Comparison of ENCODE assay signal across 8 cellular contexts in the genomic region with DNA sequence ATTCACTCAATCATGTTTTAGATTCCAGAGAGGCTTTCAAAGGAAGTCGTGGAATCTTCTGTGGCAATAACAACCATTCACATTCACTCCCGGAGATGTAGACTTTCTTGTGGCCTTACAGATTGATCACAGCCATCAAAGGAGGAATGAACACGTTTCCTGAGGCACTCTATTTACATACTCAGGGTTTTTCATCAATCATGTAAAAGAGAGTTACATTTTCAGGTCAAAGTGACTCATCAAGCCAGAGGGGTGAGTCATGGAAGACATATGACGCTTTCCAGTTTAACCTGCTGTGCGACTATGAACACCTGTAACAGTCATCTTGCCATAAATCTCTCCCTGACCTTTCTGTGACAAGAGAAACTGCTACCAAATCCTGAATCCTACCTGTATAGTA. TPM values are rescaled to one million over a fixed set of nuclear protein-coding genes. Genes with fewer than 3 reads are reported as not detected.
A peak's percentile ranks its signal among the peaks of the same experiment; 100 is the strongest.
DNase-seq lines count a peak whose midpoint lies in the region; ATAC-seq and TF ChIP-seq lines count a peak whose summit lies in the region.

No MANE protein-coding gene starts in this region.

- CTCF ChIA-PET in HEK293T (lab: Yijun Ruan, JAX): no interaction called here

- peak; percentile 98 for ATAC-seq in body of pancreas

- H3K27ac ChIP-seq in body of pancreas (peak overlapping the region; percentile 22 to 87 (median 62)), ascending aorta (no peak overlapping the region), adrenal gland (no peak overlapping the region)

- DNase-seq in ELR (ENCODE audit: low read depth): peak; percentile 86
- no peak for DNase-seq in HEK293T (ENCODE audit: extremely low spot score)
- peak; percentile 65 for DNase-seq in NCI-H226
- DNase-seq in body of pancreas: peak; percentile 65 to 92 (median 82)
- peak; percentile 26 to 40 (median 29) for DNase-seq in stimulated activated CD4-positive, alpha-beta T cell treated with anti-CD3 and anti-CD28 coated beads, Interleukin-12 subunit alpha, Interleukin-12 subunit beta, amount 100 ng/mL, for 48 hours (ENCODE audit: low read depth in 2 of 3, low spot score in 1 of 3)
- no peak for DNase-seq in NCI-H2107 (lab: John Stamatoyannopoulos, UW)
- DNase-seq in ascending aorta (ENCODE audit: low spot score in 2 of 2): no peak
- no peak for DNase-seq in adrenal gland

- POLR2A ChIA-PET in HEK293T (lab: Yijun Ruan, JAX): no interaction called here

- TF ChIP-seq CTCF in body of pancreas (IDR thresholded peaks at IDR 0.05): no peak
- no peak for TF ChIP-seq CTCF in ascending aorta (IDR thresholded peaks at IDR 0.05)
- no peak for TF ChIP-seq CTCF in adrenal gland (IDR thresholded peaks at IDR 0.05)

- 18 to 19% methylated on average over 5 of the region's 5 CpGs for WGBS in body of pancreas, 2 donors
- 41 to 53% (median 49%) methylated on average over 5 of the region's 5 CpGs for WGBS in adrenal gland, 4 donors

- H3K4me1 ChIP-seq in body of pancreas (peaks cover 33% of the 10 kb centered on the region), ascending aorta (no peaks in the 10 kb centered on the region), adrenal gland (replicated peaks in 1 of 2) (no peaks in the 10 kb centered on the region)

- no peaks in the 10 kb centered on the region for H3K27me3 ChIP-seq in body of pancreas
- no peaks in the 10 kb centered on the region for H3K27me3 ChIP-seq in ascending aorta
- no peaks in the 10 kb centered on the region for H3K27me3 ChIP-seq in adrenal gland

- no peaks in the 10 kb centered on the region for H3K36me3 ChIP-seq in body of pancreas (replicated peaks in 1 of 2; ENCODE audit: insufficient read depth in 1 of 2, low read depth in 2 of 2)
- H3K36me3 ChIP-seq in ascending aorta: no peaks in the 10 kb centered on the region
- no peaks in the 10 kb centered on the region for H3K36me3 ChIP-seq in adrenal gland (replicated peaks in 1 of 2)

- no peak for TF ChIP-seq POLR2A in body of pancreas (IDR thresholded peaks at IDR 0.05)
- no peak for TF ChIP-seq POLR2A in adrenal gland (IDR thresholded peaks at IDR 0.05)

- no peak overlapping the region for H3K4me3 ChIP-seq in body of pancreas
- no peak overlapping the region for H3K4me3 ChIP-seq in ascending aorta
- no peak overlapping the region for H3K4me3 ChIP-seq in adrenal gland

- H3K9me3 ChIP-seq in body of pancreas: no peaks in the 10 kb centered on the region
- no peaks in the 10 kb centered on the region for H3K9me3 ChIP-seq in ascending aorta
- H3K9me3 ChIP-seq in adrenal gland (replicated peaks in 1 of 3): no peaks in the 10 kb centered on the region

- intact Hi-C loops in body of pancreas (cut with DNase I): no loop called here
- intact Hi-C loops in ascending aorta (cut with DNase I): no loop called here
- intact Hi-C loops in adrenal gland (cut with DNase I): loop anchor here in 1 of 2 donors (10.0 kb wide), 1 partner anchor 101 kb away; no protein-coding TSS in a partner anchor

TF ChIP-seq in HEK293T, 16 proteins besides CTCF, POLR2A, EP300 and RAD21:
- TF ChIP-seq BHLHE40 (IDR thresholded peaks at IDR 0.05; ENCODE audit: borderline replicate concordance): no peak
- TF ChIP-seq, protein P1, sequence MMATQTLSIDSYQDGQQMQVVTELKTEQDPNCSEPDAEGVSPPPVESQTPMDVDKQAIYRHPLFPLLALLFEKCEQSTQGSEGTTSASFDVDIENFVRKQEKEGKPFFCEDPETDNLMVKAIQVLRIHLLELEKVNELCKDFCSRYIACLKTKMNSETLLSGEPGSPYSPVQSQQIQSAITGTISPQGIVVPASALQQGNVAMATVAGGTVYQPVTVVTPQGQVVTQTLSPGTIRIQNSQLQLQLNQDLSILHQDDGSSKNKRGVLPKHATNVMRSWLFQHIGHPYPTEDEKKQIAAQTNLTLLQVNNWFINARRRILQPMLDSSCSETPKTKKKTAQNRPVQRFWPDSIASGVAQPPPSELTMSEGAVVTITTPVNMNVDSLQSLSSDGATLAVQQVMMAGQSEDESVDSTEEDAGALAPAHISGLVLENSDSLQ (IDR thresholded peaks at IDR 0.05): peak; percentile 23; the same call in 1 of the 2 replicates

RNA-seq across cellular contexts. Expression of a gene that starts 39.3 kb away (rescaled TPM):
- total RNA-seq in body of pancreas (10 to 100 TPM; 47.1 to 50.6 TPM), ascending aorta (57.7 TPM), adrenal gland (100 to 1,000 TPM in 4 of 8 donors, 10 to 100 TPM in 4; 50.1 to 145 (median 92.1) TPM)
- polyA plus RNA-seq in adrenal gland: 100 to 1,000 TPM in 1 of 3 donors, 10 to 100 TPM in 2; 31.7 to 222 (median 32.7) TPM

Comparison
In these comparisons a context has a peak if more than half of its experiments do, and no peak if none do; other contexts are left out.
1. DNase-seq: peak in ELR (single experiment), NCI-H226 (single experiment), body of pancreas (4 of 4) and stimulated activated CD4-positive, alpha-beta T cell treated with anti-CD3 and anti-CD28 coated beads, Interleukin-12 subunit alpha, Interleukin-12 subunit beta, amount 100 ng/mL, for 48 hours (3 of 3); none in HEK293T (single experiment), NCI-H2107 (single experiment), ascending aorta (0 of 2) and adrenal gland (0 of 7).
2. H3K27ac ChIP-seq: peak in body of pancreas (4 of 4); none in ascending aorta (0 of 2) and adrenal gland (0 of 5).